9 cellular contexts compared by ENCODE assay signal in genomic region chr19:5090780-5091575, GRCh38.
A peak's percentile ranks its signal among the peaks of the same experiment; 100 is the strongest.
DNase-seq lines count a peak whose midpoint lies in the region; ATAC-seq, FAIRE-seq and TF ChIP-seq lines count a peak whose summit lies in the region.
"Had no signal": no experiment of that assay in that cellular context is flagged by ENCODE, and none has a peak within 500 bp of the region (broad histone marks: within the 10 kb centered on the region; RNA-seq: fewer than 3 reads in every experiment).

No MANE protein-coding gene starts in this region.

- peaks cover 10% of the 10 kb centered on the region for H3K9me1 ChIP-seq in K562 (ENCODE audit: control insufficient read depth, insufficient read depth, low read length)

- TF ChIP-seq POLR2A in K562 (conservative IDR thresholded peaks at IDR 0.05): peak; percentile 82

- H3K27ac Mint-ChIP-seq in type B pancreatic cell: peak overlapping the region; percentile 78
- no peak overlapping the region for H3K27ac Mint-ChIP-seq in activated naive CD8-positive, alpha-beta T cell treated with anti-CD3 and anti-CD28 coated beads for 36 hours

- H3K4me1 Mint-ChIP-seq in type B pancreatic cell (ENCODE audit: unreplicated experiment): peaks cover 30% of the 10 kb centered on the region
- H3K4me1 Mint-ChIP-seq in activated naive CD8-positive, alpha-beta T cell treated with anti-CD3 and anti-CD28 coated beads for 36 hours: no peaks in the 10 kb centered on the region

- H3K4me3 ChIP-seq in K562: peak overlapping the region; percentile 31; the same call in 1 of the 2 replicates

- H3K9me3 ChIP-seq in K562 (replicated peaks; ENCODE audit: control insufficient read depth, insufficient read depth, low read depth, low read length): no peaks in the 10 kb centered on the region

- BruUV-seq in K562 (replicated peaks; lab: Mats Ljungman, UMichigan): TSS peak; percentile 87

- peak overlapping the region; percentile 80 for H3K4me2 ChIP-seq in K562 (ENCODE audit: insufficient read depth, low read length)

- ATAC-seq in K562 (peak; percentile 92), HG03342 (IDR thresholded peaks at IDR 0.05; ENCODE audit: unreplicated experiment) (no peak)

- peaks cover 41 to 77% of the 10 kb centered on the region in 2 experiments for H3K4me1 ChIP-seq in K562 (replicated peaks in 1 of 2; ENCODE audit: control insufficient read depth in 2 of 2, insufficient read depth in 2 of 2, low read length in 2 of 2)

- TF ChIP-seq CTCF in K562 (IDR thresholded peaks at IDR 0.05 in 2 of 3, conservative IDR thresholded peaks at IDR 0.05 in 1 of 3; ENCODE audit: insufficient read depth in 2 of 3, low read depth in 1 of 3, low read length in 3 of 3) (0 out of 6 replicates have a peak, but pooled peaks of 1 of the 3 experiments have one; percentile 8), type B pancreatic cell (conservative IDR thresholded peaks at IDR 0.05) (no peak)

- no peaks in the 10 kb centered on the region for H3K9me3 Mint-ChIP-seq in type B pancreatic cell
- peaks cover 2% of the 10 kb centered on the region for H3K9me3 Mint-ChIP-seq in activated naive CD8-positive, alpha-beta T cell treated with anti-CD3 and anti-CD28 coated beads for 36 hours

- peaks cover 23% of the 10 kb centered on the region; the same call in 2 of the 3 replicates for H3K36me3 ChIP-seq in K562 (ENCODE audit: control insufficient read depth, insufficient read depth, low read length)

- H2AFZ ChIP-seq in K562 (ENCODE audit: low read depth, low read length): peak overlapping the region; percentile 74

- H3K9ac ChIP-seq in K562 (ENCODE audit: insufficient read depth in 1 of 2, low read depth in 2 of 2, low read length in 2 of 2): peak overlapping the region; percentile 80 to 96

- H3K79me2 ChIP-seq in K562 (ENCODE audit: control insufficient read depth, insufficient read depth, low read length): peaks cover 28% of the 10 kb centered on the region

- in situ Hi-C loops in K562 (cut with MboI): no loop called here

- peak overlapping the region; percentile 25 for H3K4me3 Mint-ChIP-seq in type B pancreatic cell
- H3K4me3 Mint-ChIP-seq in activated naive CD8-positive, alpha-beta T cell treated with anti-CD3 and anti-CD28 coated beads for 36 hours: no peak overlapping the region

- TF ChIP-seq RAD21 in K562 (CRISPR knock-in tag; conservative IDR thresholded peaks at IDR 0.05 in 1 of 2, IDR thresholded peaks at IDR 0.05 in 1 of 2): no peak

- FAIRE-seq in K562 (lab: Jason Lieb, UNC) (peak; percentile 98), urothelium cell line (lab: Jason Lieb, UNC) (no peak)

- peak overlapping the region; percentile 98 for H3K27ac ChIP-seq in K562 (ENCODE audit: extremely low read depth, low read depth, low read length)

- WGBS in K562 (ENCODE audit: insufficient coverage, low coverage, missing lambda C conversion rate): 8% methylated on average over 27 of the region's 29 CpGs

- no peaks in the 10 kb centered on the region for H3K27me3 ChIP-seq in K562 (ENCODE audit: control insufficient read depth in 2 of 2, insufficient read depth in 2 of 2, low read length in 2 of 2)

- H4K20me1 ChIP-seq in K562 (replicated peaks; ENCODE audit: control insufficient read depth, insufficient read depth, low read length): no peaks in the 10 kb centered on the region

- CTCF ChIA-PET in K562 (lab: Yijun Ruan, JAX; ENCODE audit: low intra/inter-chr PET ratio): no interaction called here

- POLR2A ChIA-PET in K562 (lab: Yijun Ruan, JAX): interaction anchor here (0.7 to 1.0 kb wide), 4 partner anchors 11 to 178 kb away, joined by 3 to 4 read pairs (median 3); no protein-coding TSS in a partner anchor

- H3K36me3 Mint-ChIP-seq in type B pancreatic cell: peaks cover 6% of the 10 kb centered on the region
- peaks cover 2% of the 10 kb centered on the region for H3K36me3 Mint-ChIP-seq in activated naive CD8-positive, alpha-beta T cell treated with anti-CD3 and anti-CD28 coated beads for 36 hours

- H3K27me3 Mint-ChIP-seq in type B pancreatic cell: no peaks in the 10 kb centered on the region
- no peaks in the 10 kb centered on the region for H3K27me3 Mint-ChIP-seq in activated naive CD8-positive, alpha-beta T cell treated with anti-CD3 and anti-CD28 coated beads for 36 hours

- intact Hi-C loops in K562 (cut with micrococcal nuclease): no loop called here

- peak; percentile 33 for DNase-seq in NCI-H2227 (lab: John Stamatoyannopoulos, UW; ENCODE audit: unreplicated experiment)
- no peak for DNase-seq in NCI-H2227 treated with DMSO at 0.1 percent for 48 hours (lab: John Stamatoyannopoulos, UW)
- peak; percentile 87 to 96 (median 92) for DNase-seq in K562 (ENCODE audit: extremely low read depth in 1 of 4, low spot score in 3 of 4)
- peak; percentile 68 for DNase-seq in left kidney (ENCODE audit: low read depth, low spot score)
- DNase-seq in type B pancreatic cell (ENCODE audit: extremely low spot score, unreplicated experiment): no peak
- no peak for DNase-seq in urothelium cell line (ENCODE audit: low spot score)
- no peak for DNase-seq in activated naive CD8-positive, alpha-beta T cell treated with anti-CD3 and anti-CD28 coated beads for 36 hours
- DNase-seq: NCI-H2029 treated with DMSO at 0.1 percent for 48 hours had no signal

- TF ChIP-seq EP300 in K562 (IDR thresholded peaks at IDR 0.05; ENCODE audit: low read length): peak; percentile 78

TF ChIP-seq in K562, 482 proteins besides CTCF, POLR2A, EP300 and RAD21 (continues in another document):
- TF ChIP-seq UBTF (IDR thresholded peaks at IDR 0.05; ENCODE audit: borderline replicate concordance in 1 of 2, low read depth in 2 of 2, low read length in 2 of 2) (peak; percentile 36 to 86; a peak in 2 of 4 replicates), BRF1 (IDR thresholded peaks at IDR 0.05; ENCODE audit: borderline replicate concordance, extremely low read depth, insufficient read length) (no peak), HMGXB4 (CRISPR knock-in tag; IDR thresholded peaks at IDR 0.05) (peak; percentile 43; the same call in 1 of the 2 replicates), JUND (IDR thresholded peaks at IDR 0.05; ENCODE audit: borderline replicate concordance, low read depth, low read length) (peak; percentile 54), JUND (tag; IDR thresholded peaks at IDR 0.05; ENCODE audit: borderline replicate concordance, low read depth, low read length) (peak; percentile 62; the same call in 1 of the 3 replicates), SAP30 (IDR thresholded peaks at IDR 0.05; ENCODE audit: borderline replicate concordance, insufficient read depth, low read depth, low read length, poor library complexity, severe bottlenecking) (no peak), GMEB1 (CRISPR knock-in tag; IDR thresholded peaks at IDR 0.05) (no peak), RUNX1 (IDR thresholded peaks at IDR 0.05; ENCODE audit: low read depth) (no peak), PHF8 (IDR thresholded peaks at IDR 0.05; ENCODE audit: borderline replicate concordance, low read length) (peak; percentile 36; the same call in 1 of the 2 replicates), SNRNP70 (optimal IDR thresholded peaks at IDR 0.05; ENCODE audit: low read depth, low read length) (no peak)

Comparison
In these comparisons a context has a peak if more than half of its experiments do, and no peak if none do; other contexts are left out.
1. DNase-seq: peak in NCI-H2227 (single experiment), K562 (4 of 4) and left kidney (single experiment); none in NCI-H2227 treated with DMSO at 0.1 percent for 48 hours (single experiment), type B pancreatic cell (single experiment), urothelium cell line (single experiment) and activated naive CD8-positive, alpha-beta T cell treated with anti-CD3 and anti-CD28 coated beads for 36 hours (single experiment).